Comparison of ENCODE assay signal across 15 cellular contexts in genomic region chr7:66886152-66886551, GRCh38. TPM values are rescaled to one million over a fixed set of nuclear protein-coding genes. Genes with fewer than 3 reads are reported as not detected.
DNase-seq lines count a peak whose midpoint lies in the region; ATAC-seq and TF ChIP-seq lines count a peak whose summit lies in the region.
"Had no signal": no experiment of that assay in that cellular context is flagged by ENCODE, and none has a peak within 500 bp of the region (broad histone marks: within the 10 kb centered on the region; RNA-seq: fewer than 3 reads in every experiment).

No MANE protein-coding gene starts in this region.

- no peak for TF ChIP-seq CTCF in activated B cell treated with CpG ODN at 0.5 μM for 24 hours (IDR thresholded peaks at IDR 0.05)

- H3K27ac Mint-ChIP-seq in activated B cell treated with CpG ODN at 0.5 μM for 24 hours: no peak overlapping the region
- no peak overlapping the region for H3K27ac Mint-ChIP-seq in activated T-helper 1 cell treated with anti-CD3 and anti-CD28 coated beads, Interleukin-12 subunit alpha, Interleukin-12 subunit beta, Interleukin-2, Interleukin-4 antibody, amounts not matched to agents 30 ng/mL and 10 ng/mL and 1 ng/mL, durations not matched to agents 14 hours and 24 hours and 36 hours
- H3K27ac Mint-ChIP-seq: activated naive CD4-positive, alpha-beta T cell treated with anti-CD3 and anti-CD28 coated beads, Interleukin-2, amount 50 U/mL, for 24 hours had no signal

- peaks cover 7% of the 10 kb centered on the region for H3K4me1 Mint-ChIP-seq in activated B cell treated with CpG ODN at 0.5 μM for 24 hours
- peaks cover 17% of the 10 kb centered on the region for H3K4me1 Mint-ChIP-seq in activated T-helper 1 cell treated with anti-CD3 and anti-CD28 coated beads, Interleukin-12 subunit alpha, Interleukin-12 subunit beta, Interleukin-2, Interleukin-4 antibody, amounts not matched to agents 30 ng/mL and 10 ng/mL and 1 ng/mL, durations not matched to agents 14 hours and 24 hours and 36 hours (ENCODE audit: low read depth)

- H3K4me3 Mint-ChIP-seq in activated B cell treated with CpG ODN at 0.5 μM for 24 hours: no peak overlapping the region
- no peak overlapping the region for H3K4me3 Mint-ChIP-seq in activated T-helper 1 cell treated with anti-CD3 and anti-CD28 coated beads, Interleukin-12 subunit alpha, Interleukin-12 subunit beta, Interleukin-2, Interleukin-4 antibody, amounts not matched to agents 30 ng/mL and 10 ng/mL and 1 ng/mL, durations not matched to agents 14 hours and 24 hours and 36 hours
- H3K4me3 Mint-ChIP-seq: activated naive CD4-positive, alpha-beta T cell treated with anti-CD3 and anti-CD28 coated beads, Interleukin-2, amount 50 U/mL, for 24 hours had no signal

- no peaks in the 10 kb centered on the region for H3K27me3 Mint-ChIP-seq in activated B cell treated with CpG ODN at 0.5 μM for 24 hours
- H3K27me3 Mint-ChIP-seq in activated T-helper 1 cell treated with anti-CD3 and anti-CD28 coated beads, Interleukin-12 subunit alpha, Interleukin-12 subunit beta, Interleukin-2, Interleukin-4 antibody, amounts not matched to agents 30 ng/mL and 10 ng/mL and 1 ng/mL, durations not matched to agents 14 hours and 24 hours and 36 hours (ENCODE audit: insufficient read depth): peaks cover 1% of the 10 kb centered on the region
- H3K27me3 Mint-ChIP-seq: activated naive CD4-positive, alpha-beta T cell treated with anti-CD3 and anti-CD28 coated beads, Interleukin-2, amount 50 U/mL, for 24 hours had no signal

- POLR2A ChIA-PET in activated B cell treated with CpG ODN at 0.5 μM for 24 hours (lab: Charles Lee): no interaction called here

- H3K9me3 Mint-ChIP-seq in activated B cell treated with CpG ODN at 0.5 μM for 24 hours: no peaks in the 10 kb centered on the region
- H3K9me3 Mint-ChIP-seq in activated T-helper 1 cell treated with anti-CD3 and anti-CD28 coated beads, Interleukin-12 subunit alpha, Interleukin-12 subunit beta, Interleukin-2, Interleukin-4 antibody, amounts not matched to agents 30 ng/mL and 10 ng/mL and 1 ng/mL, durations not matched to agents 14 hours and 24 hours and 36 hours: no peaks in the 10 kb centered on the region
- H3K9me3 Mint-ChIP-seq: activated naive CD4-positive, alpha-beta T cell treated with anti-CD3 and anti-CD28 coated beads, Interleukin-2, amount 50 U/mL, for 24 hours had no signal

- H3K36me3 Mint-ChIP-seq in activated B cell treated with CpG ODN at 0.5 μM for 24 hours (ENCODE audit: low read depth): peaks cover 13% of the 10 kb centered on the region
- no peaks in the 10 kb centered on the region for H3K36me3 Mint-ChIP-seq in activated T-helper 1 cell treated with anti-CD3 and anti-CD28 coated beads, Interleukin-12 subunit alpha, Interleukin-12 subunit beta, Interleukin-2, Interleukin-4 antibody, amounts not matched to agents 30 ng/mL and 10 ng/mL and 1 ng/mL, durations not matched to agents 14 hours and 24 hours and 36 hours (ENCODE audit: low read depth)
- H3K36me3 Mint-ChIP-seq: activated naive CD4-positive, alpha-beta T cell treated with anti-CD3 and anti-CD28 coated beads, Interleukin-2, amount 50 U/mL, for 24 hours had no signal

- peak; percentile 90 for ATAC-seq in GM18861 (IDR thresholded peaks at IDR 0.05; ENCODE audit: unreplicated experiment)
- peak; percentile 49 for ATAC-seq in GM21381 (IDR thresholded peaks at IDR 0.05; ENCODE audit: unreplicated experiment)
- ATAC-seq in HG03045 (IDR thresholded peaks at IDR 0.05; ENCODE audit: unreplicated experiment): peak; percentile 62
- ATAC-seq in activated B cell treated with CpG ODN at 0.5 μM for 24 hours (ENCODE audit: low read depth): peak; percentile 62
- ATAC-seq in GM19328 (IDR thresholded peaks at IDR 0.05; ENCODE audit: unreplicated experiment): no peak
- ATAC-seq: foreskin keratinocyte had no signal

- intact Hi-C loops in activated B cell treated with CpG ODN at 0.5 μM for 24 hours (cut with micrococcal nuclease): no loop called here
- intact Hi-C loops in activated T-helper 1 cell treated with anti-CD3 and anti-CD28 coated beads, Interleukin-12 subunit alpha, Interleukin-12 subunit beta, Interleukin-2, Interleukin-4 antibody, amounts not matched to agents 30 ng/mL and 10 ng/mL and 1 ng/mL, durations not matched to agents 14 hours and 24 hours and 36 hours (cut with micrococcal nuclease): no loop called here

- CTCF ChIA-PET in activated B cell treated with CpG ODN at 0.5 μM for 24 hours (lab: Charles Lee): no interaction called here

- DNase-seq in activated B cell treated with CpG ODN at 0.5 μM for 24 hours (no peak), iPS-NIHi11 (ENCODE audit: low spot score) (no peak), NCI-H187 treated with DMSO at 0.1 percent for 48 hours (lab: John Stamatoyannopoulos, UW) (no peak)
- no peak for DNase-seq in activated T-helper 1 cell treated with anti-CD3 and anti-CD28 coated beads, Interleukin-12 subunit alpha, Interleukin-12 subunit beta, Interleukin-2, Interleukin-4 antibody, amounts not matched to agents 30 ng/mL and 10 ng/mL and 1 ng/mL, durations not matched to agents 14 hours and 24 hours and 36 hours (ENCODE audit: low spot score)
- DNase-seq: cortex of kidney, foreskin keratinocyte, kidney, MM.1S, NCI-H69, small intestine had no signal

RNA-seq across cellular contexts. Expression of gene TMEM248, which starts 34.9 kb away (rescaled TPM):
- total RNA-seq in activated B cell treated with CpG ODN at 0.5 μM for 24 hours: 89.2 and 95.0 TPM in 2 replicates
- total RNA-seq in activated T-helper 1 cell treated with anti-CD3 and anti-CD28 coated beads, Interleukin-12 subunit alpha, Interleukin-12 subunit beta, Interleukin-2, Interleukin-4 antibody, amounts not matched to agents 30 ng/mL and 10 ng/mL and 1 ng/mL, durations not matched to agents 14 hours and 24 hours and 36 hours: 83.6 and 95.6 TPM in 2 replicates
